8 cellular contexts compared by ENCODE assay signal in the genomic region with DNA sequence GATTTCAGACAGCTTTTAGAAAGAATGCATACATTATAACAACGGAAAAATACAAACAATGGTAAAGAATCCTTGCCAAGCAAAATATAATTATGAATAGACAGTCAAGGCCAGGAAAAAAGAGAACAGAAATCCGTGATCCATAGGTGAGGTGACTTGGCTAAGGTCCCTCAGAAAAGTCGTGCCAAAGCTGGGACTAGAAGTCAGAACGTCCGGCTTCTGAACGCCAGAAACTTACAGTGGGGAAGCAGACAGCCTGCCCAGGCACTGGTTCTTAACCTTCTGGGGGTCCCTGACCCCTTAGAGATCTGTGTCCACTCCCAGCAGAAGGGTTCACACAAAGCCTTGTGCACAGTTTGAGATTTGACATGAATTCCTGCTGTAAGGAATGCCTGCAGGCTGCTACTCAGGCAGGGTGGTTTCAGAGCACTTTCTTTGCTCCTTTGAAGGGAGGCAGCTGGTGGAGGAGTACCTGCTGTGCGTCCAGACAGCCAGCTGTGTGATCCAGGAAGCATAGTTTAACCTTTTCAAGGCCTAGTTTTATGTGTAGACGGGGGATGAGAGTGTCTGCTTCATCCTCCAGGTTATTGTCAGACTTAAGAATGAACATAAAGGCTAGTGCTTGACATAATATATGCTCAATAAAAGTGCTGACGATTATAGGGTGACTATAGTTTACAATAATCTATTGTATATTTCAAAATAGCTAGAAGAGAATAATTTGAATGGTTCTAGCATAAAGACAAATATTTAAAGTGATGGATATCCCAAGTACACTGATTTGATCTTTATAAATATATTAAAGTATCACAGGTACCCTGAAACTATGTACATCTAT. TPM values are rescaled to one million over a fixed set of nuclear protein-coding genes. Genes with fewer than 3 reads are reported as not detected.
DNase-seq lines count a peak whose midpoint lies in the region; ATAC-seq and TF ChIP-seq lines count a peak whose summit lies in the region.

No MANE protein-coding gene starts in this region.

- H3K4me1 ChIP-seq in endodermal cell (ENCODE audit: control insufficient read depth, insufficient read depth, low read length) (no peaks in the 10 kb centered on the region), mucosa of rectum (ENCODE audit: control insufficient read depth in 2 of 2, insufficient read depth in 2 of 2, low read length in 2 of 2) (peaks cover 24% of the 10 kb centered on the region in 2 donors)

- no peak for ATAC-seq in HG02642 (IDR thresholded peaks at IDR 0.05; ENCODE audit: poor library complexity, unreplicated experiment)
- ATAC-seq in HG02885 (IDR thresholded peaks at IDR 0.05; ENCODE audit: poor library complexity, unreplicated experiment), result no peak

- H3K27me3 ChIP-seq in endodermal cell (ENCODE audit: control insufficient read depth, insufficient read depth, low read length, poor library complexity, severe bottlenecking), result peaks cover 28% of the 10 kb centered on the region
- H3K27me3 ChIP-seq in mucosa of rectum (ENCODE audit: control insufficient read depth in 2 of 2, insufficient read depth in 2 of 2, low read length in 2 of 2), result no peaks in the 10 kb centered on the region

- no peak for TF ChIP-seq CTCF in endodermal cell (conservative IDR thresholded peaks at IDR 0.05)

- H3K27ac ChIP-seq in endodermal cell (ENCODE audit: low read depth, low read length) (peak overlapping the region; percentile 44), mucosa of rectum (ENCODE audit: low read depth in 2 of 2, low read length in 2 of 2) (peak overlapping the region; percentile 73 to 90)

- H3K27me3 Mint-ChIP-seq in endodermal cell (ENCODE audit: insufficient read depth), result peaks cover 26% of the 10 kb centered on the region

- peak; percentile 59 for DNase-seq in COR-L47 (lab: John Stamatoyannopoulos, UW)
- DNase-seq in NCI-H345 treated with DMSO at 0.1 percent for 48 hours (lab: John Stamatoyannopoulos, UW; ENCODE audit: unreplicated experiment), result peak; percentile 68
- DNase-seq in endodermal cell, result peak; percentile 74
- no peak for DNase-seq in HPDE6-E6E7 (ENCODE audit: extremely low spot score)
- DNase-seq in stimulated activated CD8-positive, alpha-beta memory T cell treated with anti-CD3 and anti-CD28 coated beads, Interleukin-4, amount 100 ng/mL, for 48 hours, result no peak

- no peaks in the 10 kb centered on the region for H3K36me3 ChIP-seq in endodermal cell (ENCODE audit: control insufficient read depth, insufficient read depth, low read length)
- no peaks in the 10 kb centered on the region for H3K36me3 ChIP-seq in mucosa of rectum (ENCODE audit: control insufficient read depth in 2 of 2, insufficient read depth in 2 of 2, low read length in 2 of 2)

- H3K4me3 Mint-ChIP-seq in endodermal cell, result peak overlapping the region; percentile 58

- H3K9me3 ChIP-seq in endodermal cell (ENCODE audit: control insufficient read depth, low read length) (no peaks in the 10 kb centered on the region), mucosa of rectum (ENCODE audit: control insufficient read depth in 2 of 2, low read length in 2 of 2) (no peaks in the 10 kb centered on the region)

- no peak overlapping the region for H3K27ac Mint-ChIP-seq in endodermal cell

- H3K4me3 ChIP-seq in endodermal cell (ENCODE audit: low read length) (peak overlapping the region; percentile 74), mucosa of rectum (ENCODE audit: low read length in 2 of 2) (peak overlapping the region; percentile 71 to 75)

- WGBS in endodermal cell (ENCODE audit: insufficient coverage in 1 of 2, insufficient read length in 1 of 2), 2 experiments, result 44 to 48% methylated on average over 7 to 8 of the region's 9 CpGs

- no peaks in the 10 kb centered on the region for H3K36me3 Mint-ChIP-seq in endodermal cell (ENCODE audit: low read depth)

- H3K9ac ChIP-seq in endodermal cell (ENCODE audit: extremely low read depth, low read length, poor library complexity, severe bottlenecking), result no peak overlapping the region
- peak overlapping the region; percentile 73 to 83 for H3K9ac ChIP-seq in mucosa of rectum (ENCODE audit: low read depth in 1 of 2, low read length in 2 of 2)

- peaks cover 6% of the 10 kb centered on the region for H3K4me1 Mint-ChIP-seq in endodermal cell

- no peaks in the 10 kb centered on the region for H3K9me3 Mint-ChIP-seq in endodermal cell

RNA-seq across cellular contexts. Expression of a gene that starts 0.9 kb away (rescaled TPM):
- total RNA-seq in endodermal cell, result under 1 TPM; 0.57 to 0.93 TPM
- 0.68 TPM for polyA plus RNA-seq in endodermal cell (2013, experiment 1 of 2)
- polyA plus RNA-seq in endodermal cell (2013, experiment 2 of 2), result 0.79 TPM

RNA-seq across cellular contexts. Expression of a gene that starts 30.9 kb away (rescaled TPM):
- 100 to 1,000 TPM; 198 to 214 TPM for total RNA-seq in endodermal cell
- 175 TPM for polyA plus RNA-seq in endodermal cell (2013, experiment 1 of 2)
- 176 TPM for polyA plus RNA-seq in endodermal cell (2013, experiment 2 of 2)

Comparison
In these comparisons a context has a peak if more than half of its experiments do, and no peak if none do; other contexts are left out.
1. DNase-seq: peak in COR-L47 (single experiment), NCI-H345 treated with DMSO at 0.1 percent for 48 hours (single experiment) and endodermal cell (single experiment); none in HPDE6-E6E7 (single experiment) and stimulated activated CD8-positive, alpha-beta memory T cell treated with anti-CD3 and anti-CD28 coated beads, Interleukin-4, amount 100 ng/mL, for 48 hours (single experiment).